ENCODE assay signal across 39 cellular contexts in genomic region chr13:112007191-112007590, GRCh38. TPM values are rescaled to one million over a fixed set of nuclear protein-coding genes. Genes with fewer than 3 reads are reported as not detected.
"Had no signal": no experiment of that assay in that cellular context is flagged by ENCODE, and none has a peak within 500 bp of the region (broad histone marks: within the 10 kb centered on the region; RNA-seq: fewer than 3 reads in every experiment).

No MANE protein-coding gene starts in this region.

- H3K27ac ChIP-seq: KMS-11 had no signal

- H3K9me3 ChIP-seq: MG63 had no signal

- H3K4me3 ChIP-seq: MG63 had no signal

- H3K36me3 ChIP-seq: MG63 had no signal

- DNase-seq: Kasumi-1, KG1, MG63, MM.1S, MV-4-11, NCI-H1048, NCI-H1092, NCI-H1092 treated with DMSO at 0.1 percent for 48 hours, NCI-H1105, NCI-H1105 treated with DMSO at 0.1 percent for 48 hours, NCI-H1417, NCI-H1417 treated with DMSO at 0.1 percent for 48 hours, NCI-H1436, NCI-H1436 treated with DMSO at 0.1 percent for 48 hours, NCI-H146, NCI-H1694, NCI-H1694 treated with DMSO at 0.1 percent for 48 hours, NCI-H187, NCI-H187 treated with DMSO at 0.1 percent for 48 hours, NCI-H1930, NCI-H2029, NCI-H2029 treated with DMSO at 0.1 percent for 48 hours, NCI-H2081, NCI-H2081 treated with DMSO at 0.1 percent for 48 hours, NCI-H2107, NCI-H2171, NCI-H2171 treated with DMSO at 0.1 percent for 48 hours, NCI-H2227 treated with DMSO at 0.1 percent for 48 hours, NCI-H226, NCI-H345, NCI-H446, NCI-H446 treated with DMSO at 0.1 percent for 48 hours, NCI-H510A, NCI-H510A treated with DMSO at 0.1 percent for 48 hours had no signal

- H3K27me3 ChIP-seq: MG63 had no signal

RNA-seq across cellular contexts. Expression of gene SOX1, which starts 59.8 kb away (rescaled TPM):
- total RNA-seq: LHCN-M2, M059J, MCF 10A, NCI-H460 had no signal
